Comparison of ENCODE assay signal across 23 cellular contexts in genomic region chr2:155080394-155080793, GRCh38.
"Had no signal": no experiment of that assay in that cellular context is flagged by ENCODE, and none has a peak within 500 bp of the region (broad histone marks: within the 10 kb centered on the region; RNA-seq: fewer than 3 reads in every experiment).

No MANE protein-coding gene starts in this region.

- H3K4me1 ChIP-seq: adrenal gland, body of pancreas, breast epithelium, SJCRH30 had no signal

- DNase-seq: activated CD4-positive, alpha-beta T cell treated with anti-CD3 and anti-CD28 coated beads, Interleukin-2, amount 10 ng/mL, durations not matched to agents 7 days and 5 days; activated CD4-positive, alpha-beta T cell treated with anti-CD3 and anti-CD28 coated beads, Interleukin-2, amount 50 U/mL, for 48 hours; activated CD8-positive, alpha-beta T cell treated with anti-CD3 and anti-CD28 coated beads, Interleukin-2, amount 10 ng/mL, durations not matched to agents 7 days and 5 days; activated gamma-delta T cell; activated naive CD4-positive, alpha-beta T cell treated with Interleukin-2 at 50 U/mL for 16 hours; activated T-cell treated with anti-CD3 and anti-CD28 coated beads, Interleukin-2, amount 50 U/mL, for 24 hours; adrenal gland; body of pancreas; MM.1S; MV-4-11; NCI-H1092; NCI-H1436 treated with DMSO at 0.1 percent for 48 hours; NCI-H1694 treated with DMSO at 0.1 percent for 48 hours; NCI-H2029; NCI-H345; NCI-H524 treated with DMSO at 0.1 percent for 48 hours; SHP77; SJCRH30; SK-N-SH had no signal

- H3K4me2 ChIP-seq: SK-N-SH had no signal

- H3K4me3 ChIP-seq: adrenal gland, body of pancreas, breast epithelium, SJCRH30 had no signal

- H3K27ac ChIP-seq: adrenal gland, body of pancreas, breast epithelium, SJCRH30 had no signal

- FAIRE-seq: astrocyte had no signal

- ATAC-seq: activated CD8-positive, alpha-beta T cell treated with anti-CD3 and anti-CD28 coated beads, Interleukin-2, amount 10 ng/mL, durations not matched to agents 7 days and 5 days; activated naive CD4-positive, alpha-beta T cell treated with anti-CD3 and anti-CD28 coated beads, Interleukin-2, amount 50 U/mL, for 72 hours; body of pancreas; Panc1 had no signal

- H3K9ac ChIP-seq: SK-N-SH had no signal

- H3K27me3 ChIP-seq: adrenal gland, body of pancreas, breast epithelium, SJCRH30 had no signal

- H3K36me3 ChIP-seq: adrenal gland, breast epithelium, SJCRH30 had no signal
